Comparison of ENCODE assay signal across 16 cellular contexts in genomic region chr3:25461946-25462345, GRCh38. TPM values are rescaled to one million over a fixed set of nuclear protein-coding genes. Genes with fewer than 3 reads are reported as not detected.
"Had no signal": no experiment of that assay in that cellular context is flagged by ENCODE, and none has a peak within 500 bp of the region (broad histone marks: within the 10 kb centered on the region; RNA-seq: fewer than 3 reads in every experiment).

No MANE protein-coding gene starts in this region.

- H3K9me3 ChIP-seq: mucosa of descending colon, prostate gland had no signal

- H3K4me1 ChIP-seq: prostate gland had no signal

- H3K4me3 ChIP-seq: coronary artery, mucosa of descending colon, prostate gland had no signal

- FAIRE-seq: astrocyte had no signal

- H3K36me3 ChIP-seq: prostate gland had no signal

- H3K27ac ChIP-seq: coronary artery, prostate gland had no signal

- DNase-seq: activated B cell treated with CpG ODN at 0.5 μM for 24 hours; activated CD4-positive, alpha-beta T cell treated with anti-CD3 and anti-CD28 coated beads for 36 hours; activated CD4-positive, alpha-beta T cell treated with anti-CD3 and anti-CD28 coated beads, Interleukin-2, amount 50 U/mL, for 48 hours; activated naive CD4-positive, alpha-beta T cell treated with Interleukin-2 at 50 U/mL for 16 hours; activated naive CD8-positive, alpha-beta T cell treated with anti-CD3 and anti-CD28 coated beads for 36 hours; activated T-cell treated with anti-CD3 and anti-CD28 coated beads, Interleukin-2, amount 50 U/mL, for 48 hours; foreskin fibroblast; left ventricle myocardium superior; mucosa of descending colon; stimulated activated CD4-positive, alpha-beta T cell treated with anti-CD3 and anti-CD28 coated beads, Interleukin-4, amount 100 ng/mL, for 4 hours; stimulated activated naive CD8-positive, alpha-beta T cell treated with anti-CD3 and anti-CD28 coated beads, Interleukin-15, Interleukin-2, amounts not matched to agents 100 U/mL and 50 U/mL, for 24 hours; SW 1271; T-helper 17 cell had no signal

RNA-seq across cellular contexts. Expression of gene RARB, which starts 33.9 kb away (rescaled TPM):
- total RNA-seq: activated B cell treated with CpG ODN at 0.5 μM for 24 hours; activated CD4-positive, alpha-beta T cell treated with anti-CD3 and anti-CD28 coated beads for 36 hours; activated naive CD8-positive, alpha-beta T cell treated with anti-CD3 and anti-CD28 coated beads for 36 hours; T-helper 17 cell had no signal
